8 cellular contexts compared by ENCODE assay signal in genomic region chr17:73998246-73999220, GRCh38.
DNase-seq lines count a peak whose midpoint lies in the region; ATAC-seq, FAIRE-seq and TF ChIP-seq lines count a peak whose summit lies in the region.

No MANE protein-coding gene starts in this region.

- H3K36me3 Mint-ChIP-seq in activated B cell treated with CpG ODN at 0.5 μM for 24 hours (ENCODE audit: low read depth), result no peaks in the 10 kb centered on the region

- H3K4me1 ChIP-seq in lung (ENCODE audit: control insufficient read depth in 2 of 2, insufficient read depth in 2 of 2, low read length in 2 of 2), result no peaks in the 10 kb centered on the region

- no peak for TF ChIP-seq POLR2A in NB4 (IDR thresholded peaks at IDR 0.05; ENCODE audit: extremely low read depth, insufficient read length)

- H3K4me1 Mint-ChIP-seq in activated B cell treated with CpG ODN at 0.5 μM for 24 hours, result no peaks in the 10 kb centered on the region

- no peak overlapping the region for H3K27ac Mint-ChIP-seq in activated B cell treated with CpG ODN at 0.5 μM for 24 hours

- H3K4me3 ChIP-seq in NB4 (ENCODE audit: low read depth, low read length) (no peak overlapping the region), bronchial epithelial cell (ENCODE audit: low read depth, low read length) (no peak overlapping the region), lung (no peak overlapping the region)

- no peak overlapping the region for H3K27ac ChIP-seq in lung (ENCODE audit: low read depth in 1 of 2, low read length in 1 of 2)

- DNase-seq in AG08395 (ENCODE audit: low spot score) (peak; percentile 54), GM19238 (ENCODE audit: insufficient read length, low spot score) (peak; percentile 75), NB4 (ENCODE audit: low read depth) (peak; percentile 44), activated B cell treated with CpG ODN at 0.5 μM for 24 hours (peak; percentile 30), bronchial epithelial cell (ENCODE audit: low read depth) (peak; percentile 24), lung (ENCODE audit: low spot score) (peak; percentile 51), HCEC 1CT (no peak)
- DNase-seq in stimulated activated CD8-positive, alpha-beta memory T cell treated with anti-CD3 and anti-CD28 coated beads, Interleukin-7, amount 100 ng/mL, for 1 hour (ENCODE audit: low read depth in 2 of 2), result peak; percentile 21 to 39

- H3K9me3 Mint-ChIP-seq in activated B cell treated with CpG ODN at 0.5 μM for 24 hours, result no peaks in the 10 kb centered on the region

- H3K4me3 Mint-ChIP-seq in activated B cell treated with CpG ODN at 0.5 μM for 24 hours, result no peak overlapping the region

- WGBS in lung, 2 donors, result 25 to 32% methylated on average over 20 of the region's 20 CpGs

- ATAC-seq in activated B cell treated with CpG ODN at 0.5 μM for 24 hours (ENCODE audit: low read depth) (peak; percentile 34), lung (ENCODE audit: insufficient read depth, low FRiP score) (no peak)

- intact Hi-C loops in activated B cell treated with CpG ODN at 0.5 μM for 24 hours (cut with micrococcal nuclease), result loop anchor here (1.0 to 2.0 kb wide), 2 partner anchors 404 to 413 kb away; no protein-coding TSS in a partner anchor

- peaks cover 14% of the 10 kb centered on the region for H3K27me3 Mint-ChIP-seq in activated B cell treated with CpG ODN at 0.5 μM for 24 hours

- no peak for FAIRE-seq in bronchial epithelial cell (lab: Jason Lieb, UNC)

- H3K27me3 ChIP-seq in bronchial epithelial cell (ENCODE audit: control insufficient read depth, insufficient read depth, low read length) (no peaks in the 10 kb centered on the region), lung (ENCODE audit: control insufficient read depth, insufficient read depth) (no peaks in the 10 kb centered on the region)

- peaks cover 0 to 3% of the 10 kb centered on the region in 2 donors for H3K9me3 ChIP-seq in lung (ENCODE audit: control insufficient read depth in 2 of 2, insufficient read depth in 1 of 2, low read length in 1 of 2)

- H3K36me3 ChIP-seq in bronchial epithelial cell (ENCODE audit: control insufficient read depth, insufficient read depth, low read length) (no peaks in the 10 kb centered on the region), lung (ENCODE audit: control insufficient read depth in 2 of 2, insufficient read depth in 2 of 2, low read length in 2 of 2) (no peaks in the 10 kb centered on the region)

- TF ChIP-seq CTCF in NB4 (IDR thresholded peaks at IDR 0.05; ENCODE audit: low read depth, low read length) (peak; percentile 78), activated B cell treated with CpG ODN at 0.5 μM for 24 hours (IDR thresholded peaks at IDR 0.05) (no peak), bronchial epithelial cell (IDR thresholded peaks at IDR 0.05; ENCODE audit: insufficient read depth, low read length, severe bottlenecking) (peak; percentile 93), lung (IDR thresholded peaks at IDR 0.05; ENCODE audit: control extremely low read depth, extremely low read depth) (peak; percentile 37)

- CTCF ChIA-PET in activated B cell treated with CpG ODN at 0.5 μM for 24 hours (lab: Charles Lee), result interaction anchor here (3.2 kb wide), 1 partner anchor 569 kb away, joined by 22 read pairs; no protein-coding TSS in a partner anchor

- POLR2A ChIA-PET in activated B cell treated with CpG ODN at 0.5 μM for 24 hours (lab: Charles Lee), result no interaction called here
